8 cellular contexts compared by ENCODE assay signal in the genomic region with DNA sequence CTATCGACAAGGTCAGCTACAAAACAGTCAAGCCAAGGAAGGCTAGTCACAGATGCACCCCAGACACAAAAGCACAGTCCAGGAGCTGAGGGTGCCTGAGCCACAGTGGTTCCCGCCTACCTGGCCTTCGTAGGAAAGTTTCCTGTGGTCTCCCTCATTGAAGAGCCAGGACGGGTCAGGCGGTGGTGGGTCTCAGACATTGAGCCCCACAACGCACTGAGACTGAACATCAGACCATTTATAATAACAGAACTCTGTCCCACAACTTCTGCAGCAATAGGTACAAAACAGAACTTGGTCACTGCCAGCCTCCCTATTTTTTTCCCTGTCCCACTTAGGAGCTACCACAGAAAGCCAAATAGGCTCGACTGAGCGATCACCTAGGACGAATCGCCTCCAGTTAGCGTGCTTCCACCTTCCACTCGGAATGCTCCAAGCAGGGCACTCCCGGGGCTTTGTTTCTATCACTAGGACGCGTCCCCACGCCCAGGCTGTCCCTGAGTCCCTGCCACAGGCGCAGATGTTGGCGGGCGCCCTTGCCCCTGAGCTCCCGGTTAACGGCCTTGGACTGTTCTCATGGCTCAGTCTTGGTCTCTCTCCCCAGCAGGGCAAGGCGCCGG. TPM values are rescaled to one million over a fixed set of nuclear protein-coding genes. Genes with fewer than 3 reads are reported as not detected.
DNase-seq lines count a peak whose midpoint lies in the region; ATAC-seq and TF ChIP-seq lines count a peak whose summit lies in the region.

No MANE protein-coding gene starts in this region.

- peaks cover 16 to 31% of the 10 kb centered on the region in 2 experiments for H3K9me3 ChIP-seq in CD4-positive, CD25-positive, alpha-beta regulatory T cell (ENCODE audit: control insufficient read depth in 2 of 2, low read length in 2 of 2)
- peaks cover 0 to 97% (median 56%) of the 10 kb centered on the region in 4 donors for H3K9me3 ChIP-seq in stomach

- peaks cover 35% of the 10 kb centered on the region for H3K36me3 Mint-ChIP-seq in CD4-positive, CD25-positive, alpha-beta regulatory T cell
- peaks cover 37% of the 10 kb centered on the region for H3K36me3 Mint-ChIP-seq in activated naive CD8-positive, alpha-beta T cell treated with anti-CD3 and anti-CD28 coated beads, Interleukin-2, amount 10 ng/mL, durations not matched to agents 7 days and 5 days

- no peaks in the 10 kb centered on the region for H3K27me3 ChIP-seq in CD4-positive, CD25-positive, alpha-beta regulatory T cell (ENCODE audit: control insufficient read depth, insufficient read depth, low read length)
- no peaks in the 10 kb centered on the region for H3K27me3 ChIP-seq in stomach

- DNase-seq in CD4-positive, CD25-positive, alpha-beta regulatory T cell, result no peak
- DNase-seq in activated naive CD8-positive, alpha-beta T cell treated with anti-CD3 and anti-CD28 coated beads, Interleukin-2, amount 10 ng/mL, durations not matched to agents 7 days and 5 days, result no peak
- DNase-seq in iPS-NIHi7 (ENCODE audit: extremely low spot score), result peak; percentile 34
- DNase-seq in stomach, result no peak
- DNase-seq in midbrain (lab: John Stamatoyannopoulos, UW), result no peak
- DNase-seq in LoVo (ENCODE audit: low spot score), result no peak
- DNase-seq in EL, result no peak

- H3K4me3 Mint-ChIP-seq in CD4-positive, CD25-positive, alpha-beta regulatory T cell, result peak overlapping the region; percentile 94 to 97 (median 94)
- peak overlapping the region; percentile 96 for H3K4me3 Mint-ChIP-seq in activated naive CD8-positive, alpha-beta T cell treated with anti-CD3 and anti-CD28 coated beads, Interleukin-2, amount 10 ng/mL, durations not matched to agents 7 days and 5 days

- peaks cover 12 to 40% (median 19%) of the 10 kb centered on the region in 4 donors for H3K4me1 Mint-ChIP-seq in CD4-positive, CD25-positive, alpha-beta regulatory T cell
- H3K4me1 Mint-ChIP-seq in activated naive CD8-positive, alpha-beta T cell treated with anti-CD3 and anti-CD28 coated beads, Interleukin-2, amount 10 ng/mL, durations not matched to agents 7 days and 5 days, result peaks cover 23% of the 10 kb centered on the region

- H3K4me1 ChIP-seq in CD4-positive, CD25-positive, alpha-beta regulatory T cell (ENCODE audit: control insufficient read depth, insufficient read depth, low read length, poor library complexity, severe bottlenecking), result peaks cover 14% of the 10 kb centered on the region
- peaks cover 6 to 19% (median 16%) of the 10 kb centered on the region in 4 donors for H3K4me1 ChIP-seq in stomach

- WGBS in stomach, 5 donors, result 6 to 11% (median 9%) methylated on average over 22 to 23 of the region's 23 CpGs

- TF ChIP-seq EP300 in stomach (IDR thresholded peaks at IDR 0.05), result no peak

- POLR2A ChIA-PET in activated naive CD8-positive, alpha-beta T cell treated with anti-CD3 and anti-CD28 coated beads, Interleukin-2, amount 10 ng/mL, durations not matched to agents 7 days and 5 days (lab: Charles Lee), result interaction anchor here (0.7 to 1.7 kb wide), 8 partner anchors 19 to 149 kb away, joined by 3 to 8 read pairs (median 5); a partner anchor contains a TSS

- H3K27me3 Mint-ChIP-seq in CD4-positive, CD25-positive, alpha-beta regulatory T cell, result no peaks in the 10 kb centered on the region
- H3K27me3 Mint-ChIP-seq in activated naive CD8-positive, alpha-beta T cell treated with anti-CD3 and anti-CD28 coated beads, Interleukin-2, amount 10 ng/mL, durations not matched to agents 7 days and 5 days, result no peaks in the 10 kb centered on the region

- peak overlapping the region; percentile 67 to 91 (median 76) for H3K27ac Mint-ChIP-seq in CD4-positive, CD25-positive, alpha-beta regulatory T cell
- peak overlapping the region; percentile 87 for H3K27ac Mint-ChIP-seq in activated naive CD8-positive, alpha-beta T cell treated with anti-CD3 and anti-CD28 coated beads, Interleukin-2, amount 10 ng/mL, durations not matched to agents 7 days and 5 days

- ATAC-seq in CD4-positive, CD25-positive, alpha-beta regulatory T cell (ENCODE audit: low read depth in 2 of 2), result peak in 1 of 2 donors; percentile 22
- peak; percentile 22 for ATAC-seq in HG03025 (IDR thresholded peaks at IDR 0.05; ENCODE audit: low FRiP score, unreplicated experiment)
- ATAC-seq in activated naive CD8-positive, alpha-beta T cell treated with anti-CD3 and anti-CD28 coated beads, Interleukin-2, amount 10 ng/mL, durations not matched to agents 7 days and 5 days (ENCODE audit: low read depth), result peak; percentile 46

- H3K9me3 Mint-ChIP-seq in CD4-positive, CD25-positive, alpha-beta regulatory T cell, result peaks cover 3 to 31% (median 18%) of the 10 kb centered on the region in 7 donors
- peaks cover 29% of the 10 kb centered on the region for H3K9me3 Mint-ChIP-seq in activated naive CD8-positive, alpha-beta T cell treated with anti-CD3 and anti-CD28 coated beads, Interleukin-2, amount 10 ng/mL, durations not matched to agents 7 days and 5 days

- peak overlapping the region; percentile 79 for H3K4me3 ChIP-seq in CD4-positive, CD25-positive, alpha-beta regulatory T cell (ENCODE audit: low read depth, low read length)
- peak overlapping the region; percentile 64 to 90 (median 73) for H3K4me3 ChIP-seq in stomach

- H3K36me3 ChIP-seq in CD4-positive, CD25-positive, alpha-beta regulatory T cell (ENCODE audit: control insufficient read depth, insufficient read depth, low read length), result peaks cover 32% of the 10 kb centered on the region
- peaks cover 16 to 35% (median 34%) of the 10 kb centered on the region in 4 donors for H3K36me3 ChIP-seq in stomach

- TF ChIP-seq POLR2A in stomach (IDR thresholded peaks at IDR 0.05), result no peak

- TF ChIP-seq CTCF in stomach (IDR thresholded peaks at IDR 0.05), result no peak

- peak overlapping the region; percentile 47 for H3K27ac ChIP-seq in CD4-positive, CD25-positive, alpha-beta regulatory T cell (ENCODE audit: insufficient read depth, low read length, poor library complexity, severe bottlenecking)
- H3K27ac ChIP-seq in stomach, result peak overlapping the region; percentile 51 to 82 (median 67)

- intact Hi-C loops in stomach (cut with DNase I; ENCODE audit: low total_unique reads), result no loop called here

RNA-seq across cellular contexts. Expression of a gene that starts 0.6 kb away (rescaled TPM):
- 11.6 TPM for total RNA-seq in CD4-positive, CD25-positive, alpha-beta regulatory T cell
- 10 to 100 TPM; 16.2 to 20.8 (median 19.2) TPM for polyA plus RNA-seq in CD4-positive, CD25-positive, alpha-beta regulatory T cell
- total RNA-seq in activated naive CD8-positive, alpha-beta T cell treated with anti-CD3 and anti-CD28 coated beads, Interleukin-2, amount 10 ng/mL, durations not matched to agents 7 days and 5 days, result 10 to 100 TPM; 54.0 to 62.7 TPM
- total RNA-seq in stomach, result 10 to 100 TPM in 4 of 5 donors, 1 to 10 TPM in 1; 9.6 to 60.7 (median 34.8) TPM
- 10 to 100 TPM in 2 of 3 donors, 1 to 10 TPM in 1; 9.5 to 17.7 (median 17.0) TPM for polyA plus RNA-seq in stomach

RNA-seq across cellular contexts. Expression of a gene that starts 45.2 kb away (rescaled TPM):
- total RNA-seq in CD4-positive, CD25-positive, alpha-beta regulatory T cell, result 32.8 TPM
- 10 to 100 TPM; 31.8 to 45.1 (median 38.2) TPM for polyA plus RNA-seq in CD4-positive, CD25-positive, alpha-beta regulatory T cell
- 10 to 100 TPM; 54.6 to 56.9 TPM for total RNA-seq in activated naive CD8-positive, alpha-beta T cell treated with anti-CD3 and anti-CD28 coated beads, Interleukin-2, amount 10 ng/mL, durations not matched to agents 7 days and 5 days
- total RNA-seq in stomach, result 10 to 100 TPM in 4 of 5 donors, 1 to 10 TPM in 1; 6.2 to 46.9 (median 28.6) TPM
- 10 to 100 TPM in 2 of 3 donors, 1 to 10 TPM in 1; 5.9 to 16.1 (median 12.2) TPM for polyA plus RNA-seq in stomach

RNA-seq across cellular contexts. Expression of a gene that starts 50.7 kb away (rescaled TPM):
- 6.7 TPM for total RNA-seq in CD4-positive, CD25-positive, alpha-beta regulatory T cell
- polyA plus RNA-seq in CD4-positive, CD25-positive, alpha-beta regulatory T cell, result under 1 TPM; 0.33 to 0.87 (median 0.61) TPM
- total RNA-seq in activated naive CD8-positive, alpha-beta T cell treated with anti-CD3 and anti-CD28 coated beads, Interleukin-2, amount 10 ng/mL, durations not matched to agents 7 days and 5 days, result 1 to 10 TPM; 8.6 to 8.9 TPM
- total RNA-seq in stomach, result 1 to 10 TPM; 1.4 to 9.0 (median 4.9) TPM
- polyA plus RNA-seq in stomach, result 1 to 10 TPM in 1 of 3 donors, under 1 TPM in 2; 0.81 to 1.1 (median 0.95) TPM
